ENCODE assay signal across 17 cellular contexts in genomic region chr11:75537740-75538139, GRCh38. TPM values are rescaled to one million over a fixed set of nuclear protein-coding genes. Genes with fewer than 3 reads are reported as not detected.
DNase-seq lines count a peak whose midpoint lies in the region; ATAC-seq and TF ChIP-seq lines count a peak whose summit lies in the region.
"Had no signal": no experiment of that assay in that cellular context is flagged by ENCODE, and none has a peak within 500 bp of the region (broad histone marks: within the 10 kb centered on the region; RNA-seq: fewer than 3 reads in every experiment).

No MANE protein-coding gene starts in this region.

- H3K4me3 Mint-ChIP-seq in IgD-negative memory B cell: peak overlapping the region; percentile 21 to 88 (median 60)
- peak overlapping the region; percentile 41 to 74 for H3K4me3 Mint-ChIP-seq in effector memory CD8-positive, alpha-beta T cell
- no peak overlapping the region for H3K4me3 Mint-ChIP-seq in activated CD8-positive, alpha-beta T cell treated with anti-CD3 and anti-CD28 coated beads, Interleukin-2, amount 10 ng/mL, durations not matched to agents 7 days and 5 days
- H3K4me3 Mint-ChIP-seq: activated naive CD8-positive, alpha-beta T cell; mesothelial cell of epicardium; T-cell had no signal

- peak overlapping the region; percentile 72 for H3K4me2 ChIP-seq in BLaER1
- peak overlapping the region; percentile 45 for H3K4me2 ChIP-seq in DOHH2 (ENCODE audit: low read length)

- H3K79me2 ChIP-seq in DOHH2 (ENCODE audit: control insufficient read depth, low read length): no peaks in the 10 kb centered on the region

- 0 out of 2 replicates have a peak overlapping the region, but pooled peaks have one; percentile 8 for H3K27ac ChIP-seq in BLaER1
- H3K27ac ChIP-seq in DOHH2 (ENCODE audit: low read depth, low read length): no peak overlapping the region
- no peak overlapping the region for H3K27ac ChIP-seq in left ventricle myocardium inferior (replicated peaks)
- H3K27ac ChIP-seq: colonic mucosa had no signal

- intact Hi-C loops in left ventricle myocardium inferior (cut with micrococcal nuclease): no loop called here

- H3K27me3 ChIP-seq in BLaER1 (no peaks in the 10 kb centered on the region), DOHH2 (ENCODE audit: control insufficient read depth, low read length) (peaks cover 27% of the 10 kb centered on the region), left ventricle myocardium inferior (ENCODE audit: low read depth) (no peaks in the 10 kb centered on the region)
- H3K27me3 ChIP-seq: colonic mucosa, MG63 had no signal

- H3K4me1 Mint-ChIP-seq in IgD-negative memory B cell: peaks cover 12 to 26% (median 19%) of the 10 kb centered on the region in 3 donors
- H3K4me1 Mint-ChIP-seq in effector memory CD8-positive, alpha-beta T cell (ENCODE audit: low read depth in 2 of 2): peaks cover 31 to 32% of the 10 kb centered on the region in 2 donors
- peaks cover 48% of the 10 kb centered on the region for H3K4me1 Mint-ChIP-seq in activated CD8-positive, alpha-beta T cell treated with anti-CD3 and anti-CD28 coated beads, Interleukin-2, amount 10 ng/mL, durations not matched to agents 7 days and 5 days (ENCODE audit: low read depth)

- peaks cover 60% of the 10 kb centered on the region for H3K4me1 ChIP-seq in BLaER1
- H3K4me1 ChIP-seq in DOHH2 (ENCODE audit: control insufficient read depth, low read length): peaks cover 12% of the 10 kb centered on the region
- H3K4me1 ChIP-seq in left ventricle myocardium inferior: peaks cover 16% of the 10 kb centered on the region
- H3K4me1 ChIP-seq: colonic mucosa had no signal

- no peak overlapping the region for H3K4me3 ChIP-seq in BLaER1
- H3K4me3 ChIP-seq in DOHH2 (ENCODE audit: low read length): no peak overlapping the region
- H3K4me3 ChIP-seq in left ventricle myocardium inferior: no peak overlapping the region
- H3K4me3 ChIP-seq: colonic mucosa, MG63 had no signal

- peak overlapping the region; percentile 20 to 78 (median 69) for H3K27ac Mint-ChIP-seq in IgD-negative memory B cell
- peak overlapping the region; percentile 16 to 85 for H3K27ac Mint-ChIP-seq in effector memory CD8-positive, alpha-beta T cell
- H3K27ac Mint-ChIP-seq in activated CD8-positive, alpha-beta T cell treated with anti-CD3 and anti-CD28 coated beads, Interleukin-2, amount 10 ng/mL, durations not matched to agents 7 days and 5 days: no peak overlapping the region
- H3K27ac Mint-ChIP-seq: mesothelial cell of epicardium had no signal

- H3K9me2 ChIP-seq in DOHH2 (replicated peaks; ENCODE audit: control insufficient read depth, low read length): no peaks in the 10 kb centered on the region

- H4K20me1 ChIP-seq in BLaER1 (no peaks in the 10 kb centered on the region), DOHH2 (ENCODE audit: control insufficient read depth, insufficient read depth, low read depth, low read length) (no peaks in the 10 kb centered on the region)

- no peaks in the 10 kb centered on the region for H3K9me3 Mint-ChIP-seq in IgD-negative memory B cell
- no peaks in the 10 kb centered on the region for H3K9me3 Mint-ChIP-seq in effector memory CD8-positive, alpha-beta T cell
- H3K9me3 Mint-ChIP-seq in activated CD8-positive, alpha-beta T cell treated with anti-CD3 and anti-CD28 coated beads, Interleukin-2, amount 10 ng/mL, durations not matched to agents 7 days and 5 days (ENCODE audit: insufficient read depth): no peaks in the 10 kb centered on the region
- H3K9me3 Mint-ChIP-seq: mesothelial cell of epicardium, T-cell had no signal

- peaks cover 6% of the 10 kb centered on the region for H3K36me3 Mint-ChIP-seq in IgD-negative memory B cell
- H3K36me3 Mint-ChIP-seq in effector memory CD8-positive, alpha-beta T cell (ENCODE audit: insufficient read depth): peaks cover 2% of the 10 kb centered on the region
- no peaks in the 10 kb centered on the region for H3K36me3 Mint-ChIP-seq in activated CD8-positive, alpha-beta T cell treated with anti-CD3 and anti-CD28 coated beads, Interleukin-2, amount 10 ng/mL, durations not matched to agents 7 days and 5 days (ENCODE audit: low read depth)
- H3K36me3 Mint-ChIP-seq: activated naive CD8-positive, alpha-beta T cell; mesothelial cell of epicardium; T-cell had no signal

- H3K9me3 ChIP-seq in BLaER1: no peaks in the 10 kb centered on the region
- no peaks in the 10 kb centered on the region for H3K9me3 ChIP-seq in DOHH2 (ENCODE audit: control insufficient read depth, insufficient read depth, low read length)
- no peaks in the 10 kb centered on the region for H3K9me3 ChIP-seq in left ventricle myocardium inferior (replicated peaks)
- H3K9me3 ChIP-seq: colonic mucosa, MG63 had no signal

- ATAC-seq in effector memory CD8-positive, alpha-beta T cell (replicated peaks): peak; percentile 4
- ATAC-seq in activated CD8-positive, alpha-beta T cell treated with anti-CD3 and anti-CD28 coated beads, Interleukin-2, amount 10 ng/mL, durations not matched to agents 7 days and 5 days: no peak

- POLR2A ChIA-PET in activated CD8-positive, alpha-beta T cell treated with anti-CD3 and anti-CD28 coated beads, Interleukin-2, amount 10 ng/mL, durations not matched to agents 7 days and 5 days (lab: Charles Lee): no interaction called here

- CTCF ChIA-PET in activated CD8-positive, alpha-beta T cell treated with anti-CD3 and anti-CD28 coated beads, Interleukin-2, amount 10 ng/mL, durations not matched to agents 7 days and 5 days (lab: Charles Lee): interaction anchor here (1.0 to 1.3 kb wide), 2 partner anchors 9 to 12 kb away, joined by 3 to 5 read pairs; partner anchors contain the start of gene GDPD5

- no peak for DNase-seq in effector memory CD8-positive, alpha-beta T cell
- DNase-seq in left ventricle myocardium inferior (no peak), NCI-H1694 (lab: John Stamatoyannopoulos, UW) (no peak), CD1c-positive myeloid dendritic cell (ENCODE audit: extremely low spot score) (no peak)
- DNase-seq in activated CD8-positive, alpha-beta T cell treated with anti-CD3 and anti-CD28 coated beads, Interleukin-2, amount 10 ng/mL, durations not matched to agents 7 days and 5 days: no peak
- DNase-seq: colonic mucosa, hippocampal formation, MG63, NCI-H187, NCI-H345, occipital lobe had no signal

- H3F3A ChIP-seq in DOHH2 (ENCODE audit: control insufficient read depth, insufficient read depth): no peaks in the 10 kb centered on the region

- H3K9ac ChIP-seq in BLaER1: no peak overlapping the region

- H3K36me3 ChIP-seq in BLaER1: no peaks in the 10 kb centered on the region
- H3K36me3 ChIP-seq in DOHH2 (ENCODE audit: control insufficient read depth, low read length): no peaks in the 10 kb centered on the region
- H3K36me3 ChIP-seq in left ventricle myocardium inferior: no peaks in the 10 kb centered on the region
- H3K36me3 ChIP-seq: colonic mucosa, MG63 had no signal

- TF ChIP-seq CTCF in DOHH2 (IDR thresholded peaks at IDR 0.05; ENCODE audit: low read depth, low read length, poor library complexity, severe bottlenecking) (no peak), left ventricle myocardium inferior (IDR thresholded peaks at IDR 0.05; ENCODE audit: borderline replicate concordance) (no peak)

- peaks cover 13% of the 10 kb centered on the region for H3K27me3 Mint-ChIP-seq in IgD-negative memory B cell
- H3K27me3 Mint-ChIP-seq in effector memory CD8-positive, alpha-beta T cell: no peaks in the 10 kb centered on the region
- peaks cover 3% of the 10 kb centered on the region for H3K27me3 Mint-ChIP-seq in activated CD8-positive, alpha-beta T cell treated with anti-CD3 and anti-CD28 coated beads, Interleukin-2, amount 10 ng/mL, durations not matched to agents 7 days and 5 days (ENCODE audit: low read depth)
- H3K27me3 Mint-ChIP-seq: activated naive CD8-positive, alpha-beta T cell had no signal

RNA-seq across cellular contexts. Expression of gene GDPD5, which starts 12.0 kb away (rescaled TPM):
- polyA plus RNA-seq in IgD-negative memory B cell: 27.8 TPM
- 4.4 TPM for total RNA-seq in left ventricle myocardium inferior
- total RNA-seq in activated CD8-positive, alpha-beta T cell treated with anti-CD3 and anti-CD28 coated beads, Interleukin-2, amount 10 ng/mL, durations not matched to agents 7 days and 5 days: 10 to 100 TPM; 23.1 to 26.6 TPM

RNA-seq across cellular contexts. Expression of gene SERPINH1, which starts 24.3 kb away (rescaled TPM):
- polyA plus RNA-seq in IgD-negative memory B cell: 1.8 TPM
- total RNA-seq in left ventricle myocardium inferior: 57.6 TPM
- 10 to 100 TPM in 1 of 2 experiments, 1 to 10 TPM in 1; 9.3 to 10.8 TPM for total RNA-seq in activated CD8-positive, alpha-beta T cell treated with anti-CD3 and anti-CD28 coated beads, Interleukin-2, amount 10 ng/mL, durations not matched to agents 7 days and 5 days
